In genomic region chr10:13347235-13348156, GRCh38 we compare ENCODE assay signal across 1 cellular context.
TF ChIP-seq lines count a peak whose summit lies in the region.

No MANE protein-coding gene starts in this region.

TF ChIP-seq in GM12878, 131 proteins besides CTCF, POLR2A, EP300 and RAD21 (continued from another document and continues in another):
- peak; percentile 64 for TF ChIP-seq NKRF (conservative IDR thresholded peaks at IDR 0.05)
- TF ChIP-seq SMARCA5 (IDR thresholded peaks at IDR 0.05) = 0 out of 2 replicates have a peak, but pooled peaks have one; percentile 37
- no peak for TF ChIP-seq SMAD1 (IDR thresholded peaks at IDR 0.05; ENCODE audit: low read depth, partially characterized antibody)
- no peak for TF ChIP-seq ZNF207 (IDR thresholded peaks at IDR 0.05; ENCODE audit: borderline replicate concordance)
- 0 out of 2 replicates have a peak, but pooled peaks have one; percentile 17 for TF ChIP-seq BACH1 (IDR thresholded peaks at IDR 0.05; ENCODE audit: borderline replicate concordance)
- TF ChIP-seq BCLAF1 (IDR thresholded peaks at IDR 0.05) = no peak
- 0 out of 2 replicates have a peak, but pooled peaks have one; percentile 33 for TF ChIP-seq TARDBP (IDR thresholded peaks at IDR 0.05; ENCODE audit: borderline replicate concordance)
- no peak for TF ChIP-seq ELK1 (IDR thresholded peaks at IDR 0.05; ENCODE audit: low read depth, low read length)
- TF ChIP-seq FOS (IDR thresholded peaks at IDR 0.05; ENCODE audit: borderline replicate concordance, extremely low read depth, insufficient read length) = no peak
- no peak for TF ChIP-seq NFXL1 (IDR thresholded peaks at IDR 0.05; ENCODE audit: borderline replicate concordance)
- no peak for TF ChIP-seq ZBTB4 (CRISPR knock-in tag; IDR thresholded peaks at IDR 0.05)
- TF ChIP-seq EGR1 (IDR thresholded peaks at IDR 0.05; ENCODE audit: borderline replicate concordance in 1 of 2, low read depth in 2 of 2, low read length in 2 of 2) = peak in 1 of 2 experiments; percentile 15; a peak in 1 of 3 replicates
- no peak for TF ChIP-seq PRDM15 (CRISPR knock-in tag; IDR thresholded peaks at IDR 0.05)
- TF ChIP-seq NR2C1 (IDR thresholded peaks at IDR 0.05) = 0 out of 2 replicates have a peak, but pooled peaks have one; percentile 12
- TF ChIP-seq IKZF1 (conservative IDR thresholded peaks at IDR 0.05) = peak; percentile 59
- peak; percentile 69 for TF ChIP-seq LARP7 (IDR thresholded peaks at IDR 0.05)
- TF ChIP-seq CREM (IDR thresholded peaks at IDR 0.05; ENCODE audit: low read depth) = 0 out of 2 replicates have a peak, but pooled peaks have one; percentile 12
- no peak for TF ChIP-seq BRCA1 (IDR thresholded peaks at IDR 0.05; ENCODE audit: low read depth, low read length)
- no peak for TF ChIP-seq CBFB (IDR thresholded peaks at IDR 0.05; ENCODE audit: low read depth)
- TF ChIP-seq ASH2L (IDR thresholded peaks at IDR 0.05; ENCODE audit: borderline replicate concordance, low read depth) = 0 out of 2 replicates have a peak, but pooled peaks have one; percentile 64
- no peak for TF ChIP-seq POU2F2 (IDR thresholded peaks at IDR 0.05; ENCODE audit: borderline replicate concordance, low read depth, low read length)
- no peak for TF ChIP-seq RELA (IDR thresholded peaks at IDR 0.05; ENCODE audit: borderline replicate concordance, partially characterized antibody)
- no peak for TF ChIP-seq PAX5 (IDR thresholded peaks at IDR 0.05; ENCODE audit: borderline replicate concordance, low read depth, low read length)
- no peak for TF ChIP-seq GABPA (IDR thresholded peaks at IDR 0.05; ENCODE audit: low read depth)
- TF ChIP-seq IRF4 (IDR thresholded peaks at IDR 0.05; ENCODE audit: low read depth, low read length) = no peak
- no peak for TF ChIP-seq STAT3 (IDR thresholded peaks at IDR 0.05; ENCODE audit: low read depth, low read length)
- no peak for TF ChIP-seq ZBED1 (IDR thresholded peaks at IDR 0.05; ENCODE audit: borderline replicate concordance)
- TF ChIP-seq SREBF2 (IDR thresholded peaks at IDR 0.05; ENCODE audit: low read length) = no peak
- TF ChIP-seq IRF5 (IDR thresholded peaks at IDR 0.05; ENCODE audit: borderline replicate concordance) = no peak
- peak; percentile 53; the same call in 1 of the 2 replicates for TF ChIP-seq ZNF687 (IDR thresholded peaks at IDR 0.05)
- TF ChIP-seq BHLHE40 (IDR thresholded peaks at IDR 0.05; ENCODE audit: borderline replicate concordance in 1 of 2, low read depth in 2 of 2, low read length in 1 of 2) = peak; percentile 4 to 89; a peak in 2 of 4 replicates
- TF ChIP-seq ZSCAN29 (IDR thresholded peaks at IDR 0.05) = 0 out of 2 replicates have a peak, but pooled peaks have one; percentile 31
- peak; percentile 33; the same call in 1 of the 2 replicates for TF ChIP-seq HCFC1 (IDR thresholded peaks at IDR 0.05; ENCODE audit: low read length)
- no peak for TF ChIP-seq E2F4 (IDR thresholded peaks at IDR 0.05; ENCODE audit: low read depth, low read length)
- no peak for TF ChIP-seq NBN (IDR thresholded peaks at IDR 0.05)
- 0 out of 2 replicates have a peak, but pooled peaks have one; percentile 8 for TF ChIP-seq ZNF24 (IDR thresholded peaks at IDR 0.05)
- peak; percentile 67 for TF ChIP-seq YY1 (IDR thresholded peaks at IDR 0.05; ENCODE audit: low read depth, low read length)
- TF ChIP-seq EZH2 (IDR thresholded peaks at IDR 0.05; ENCODE audit: borderline replicate concordance, control insufficient read depth, low read depth, low read length) = no peak
